ENCODE assay signal across 1 cellular context in genomic region chr14:22600027-22600426, GRCh38.
TF ChIP-seq lines count a peak whose summit lies in the region.

No MANE protein-coding gene starts in this region.

TF ChIP-seq in GM12878, 131 proteins besides CTCF, POLR2A, EP300 and RAD21:
- TF ChIP-seq SUZ12 (IDR thresholded peaks at IDR 0.05; ENCODE audit: unreplicated experiment) (no peak), RFX5 (IDR thresholded peaks at IDR 0.05; ENCODE audit: low read depth, low read length) (no peak), MAX (IDR thresholded peaks at IDR 0.05; ENCODE audit: low read depth, low read length) (0 out of 2 replicates have a peak, but pooled peaks have one; percentile 29), ZBTB11 (CRISPR knock-in tag; IDR thresholded peaks at IDR 0.05) (no peak), KLF5 (IDR thresholded peaks at IDR 0.05; ENCODE audit: partially characterized antibody) (no peak), HDGF (IDR thresholded peaks at IDR 0.05) (no peak), HSF1 (IDR thresholded peaks at IDR 0.05; ENCODE audit: low read depth, low read length) (no peak), RELA (IDR thresholded peaks at IDR 0.05; ENCODE audit: borderline replicate concordance, partially characterized antibody) (no peak), MEF2B (IDR thresholded peaks at IDR 0.05; ENCODE audit: partially characterized antibody, poor library complexity, severe bottlenecking) (peak; percentile 56), YBX1 (IDR thresholded peaks at IDR 0.05) (no peak), ZNF687 (IDR thresholded peaks at IDR 0.05) (no peak), MEF2A (IDR thresholded peaks at IDR 0.05; ENCODE audit: insufficient read depth, low read depth, low read length) (0 out of 2 replicates have a peak, but pooled peaks have one; percentile 30), BCL11A (IDR thresholded peaks at IDR 0.05; ENCODE audit: low read depth, low read length) (no peak), MXI1 (IDR thresholded peaks at IDR 0.05; ENCODE audit: low read depth, low read length) (peak; percentile 70; the same call in 1 of the 2 replicates), CEBPZ (IDR thresholded peaks at IDR 0.05; ENCODE audit: low read depth, low read length) (no peak), EED (IDR thresholded peaks at IDR 0.05; ENCODE audit: low read depth) (no peak)
- TF ChIP-seq, protein P1, sequence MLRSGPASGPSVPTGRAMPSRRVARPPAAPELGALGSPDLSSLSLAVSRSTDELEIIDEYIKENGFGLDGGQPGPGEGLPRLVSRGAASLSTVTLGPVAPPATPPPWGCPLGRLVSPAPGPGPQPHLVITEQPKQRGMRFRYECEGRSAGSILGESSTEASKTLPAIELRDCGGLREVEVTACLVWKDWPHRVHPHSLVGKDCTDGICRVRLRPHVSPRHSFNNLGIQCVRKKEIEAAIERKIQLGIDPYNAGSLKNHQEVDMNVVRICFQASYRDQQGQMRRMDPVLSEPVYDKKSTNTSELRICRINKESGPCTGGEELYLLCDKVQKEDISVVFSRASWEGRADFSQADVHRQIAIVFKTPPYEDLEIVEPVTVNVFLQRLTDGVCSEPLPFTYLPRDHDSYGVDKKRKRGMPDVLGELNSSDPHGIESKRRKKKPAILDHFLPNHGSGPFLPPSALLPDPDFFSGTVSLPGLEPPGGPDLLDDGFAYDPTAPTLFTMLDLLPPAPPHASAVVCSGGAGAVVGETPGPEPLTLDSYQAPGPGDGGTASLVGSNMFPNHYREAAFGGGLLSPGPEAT (IDR thresholded peaks at IDR 0.05; ENCODE audit: low read depth) = no peak
- TF ChIP-seq, protein P2, sequence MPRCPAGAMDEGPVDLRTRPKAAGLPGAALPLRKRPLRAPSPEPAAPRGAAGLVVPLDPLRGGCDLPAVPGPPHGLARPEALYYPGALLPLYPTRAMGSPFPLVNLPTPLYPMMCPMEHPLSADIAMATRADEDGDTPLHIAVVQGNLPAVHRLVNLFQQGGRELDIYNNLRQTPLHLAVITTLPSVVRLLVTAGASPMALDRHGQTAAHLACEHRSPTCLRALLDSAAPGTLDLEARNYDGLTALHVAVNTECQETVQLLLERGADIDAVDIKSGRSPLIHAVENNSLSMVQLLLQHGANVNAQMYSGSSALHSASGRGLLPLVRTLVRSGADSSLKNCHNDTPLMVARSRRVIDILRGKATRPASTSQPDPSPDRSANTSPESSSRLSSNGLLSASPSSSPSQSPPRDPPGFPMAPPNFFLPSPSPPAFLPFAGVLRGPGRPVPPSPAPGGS (IDR thresholded peaks at IDR 0.05; ENCODE audit: borderline replicate concordance, insufficient read depth, low read depth, low read length, poor library complexity, severe bottlenecking) = no peak
